ENCODE assay signal across 8 cellular contexts in the genomic region with DNA sequence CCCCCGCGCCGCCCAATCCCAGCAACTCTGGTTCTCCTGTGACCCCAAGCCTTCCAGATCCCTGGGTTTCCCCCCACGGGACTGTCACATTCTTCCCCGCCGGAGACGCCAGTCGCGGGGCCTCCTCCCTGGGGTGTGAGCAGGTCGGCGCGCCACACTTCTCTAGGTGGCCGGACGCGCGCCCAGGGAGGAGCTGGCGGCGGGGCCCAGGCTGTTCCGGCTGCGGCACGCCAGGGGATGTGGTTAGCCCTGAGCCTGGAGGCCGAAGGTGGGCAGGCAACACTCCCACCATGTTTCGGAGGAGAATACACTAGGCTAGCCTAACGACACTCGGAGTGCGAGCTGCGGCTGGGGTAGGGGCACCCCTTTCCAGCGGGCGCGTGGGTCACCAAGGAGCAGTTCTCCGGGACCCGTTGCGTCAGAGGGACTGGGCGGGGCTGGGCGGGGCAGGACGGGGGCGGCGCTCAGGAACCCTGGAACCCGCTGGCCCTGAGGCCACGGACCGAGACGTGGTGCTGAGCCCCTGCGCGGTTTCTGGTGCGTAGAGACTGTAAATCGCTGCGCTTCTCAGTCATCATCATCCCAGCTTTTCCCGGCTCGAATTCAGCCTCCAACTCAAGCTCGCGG. TPM values are rescaled to one million over a fixed set of nuclear protein-coding genes. Genes with fewer than 3 reads are reported as not detected.
DNase-seq lines count a peak whose midpoint lies in the region; ATAC-seq and TF ChIP-seq lines count a peak whose summit lies in the region.

A gene with protein sequence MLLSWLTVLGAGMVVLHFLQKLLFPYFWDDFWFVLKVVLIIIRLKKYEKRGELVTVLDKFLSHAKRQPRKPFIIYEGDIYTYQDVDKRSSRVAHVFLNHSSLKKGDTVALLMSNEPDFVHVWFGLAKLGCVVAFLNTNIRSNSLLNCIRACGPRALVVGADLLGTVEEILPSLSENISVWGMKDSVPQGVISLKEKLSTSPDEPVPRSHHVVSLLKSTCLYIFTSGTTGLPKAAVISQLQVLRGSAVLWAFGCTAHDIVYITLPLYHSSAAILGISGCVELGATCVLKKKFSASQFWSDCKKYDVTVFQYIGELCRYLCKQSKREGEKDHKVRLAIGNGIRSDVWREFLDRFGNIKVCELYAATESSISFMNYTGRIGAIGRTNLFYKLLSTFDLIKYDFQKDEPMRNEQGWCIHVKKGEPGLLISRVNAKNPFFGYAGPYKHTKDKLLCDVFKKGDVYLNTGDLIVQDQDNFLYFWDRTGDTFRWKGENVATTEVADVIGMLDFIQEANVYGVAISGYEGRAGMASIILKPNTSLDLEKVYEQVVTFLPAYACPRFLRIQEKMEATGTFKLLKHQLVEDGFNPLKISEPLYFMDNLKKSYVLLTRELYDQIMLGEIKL (plus strand): TSS at position 478 of the 627 bp plus-strand sequence. CDS start 650 bp downstream, outside the sequence.

- WGBS in heart left ventricle, 4 donors, result 0 to 2% (median 1%) methylated on average over 18 to 51 of the region's 51 CpGs

- H3K9me3 ChIP-seq in HEK293 (ENCODE audit: control insufficient read depth, insufficient read depth, low read depth, low read length), result no peaks in the 10 kb centered on the region
- H3K9me3 ChIP-seq in heart left ventricle, result peaks cover 0 to 12% (median 0%) of the 10 kb centered on the region in 12 donors

- DNase-seq in heart left ventricle, result peak; percentile 28 to 67 (median 54)
- DNase-seq in skeletal muscle cell (ENCODE audit: low read depth), result no peak
- DNase-seq in NCI-H2029 treated with DMSO at 0.1 percent for 48 hours (lab: John Stamatoyannopoulos, UW), result no peak
- no peak for DNase-seq in NCI-H1436 (lab: John Stamatoyannopoulos, UW)
- DNase-seq in T-cell, result no peak

- no peak within 1 kb of the TSS for H3K4me3 Mint-ChIP-seq in T-cell

- TF ChIP-seq POLR2A in heart left ventricle (IDR thresholded peaks at IDR 0.05), result no peak

- intact Hi-C loops in heart left ventricle (cut with DNase I), result loop anchor here in 3 of 10 donors (2.0 to 5.0 kb wide), 3 partner anchors 38 to 43 kb away; no protein-coding TSS in a partner anchor

- no peaks in the 10 kb centered on the region for H3K36me3 ChIP-seq in HEK293 (ENCODE audit: control insufficient read depth in 2 of 2, insufficient read depth in 1 of 2, low read length in 2 of 2)
- no peaks in the 10 kb centered on the region for H3K36me3 ChIP-seq in heart left ventricle

- no peaks in the 10 kb centered on the region for H3K36me3 Mint-ChIP-seq in T-cell

- CTCF ChIA-PET in HEK293 (lab: Yijun Ruan, JAX) (interaction anchor here (0.6 to 1.0 kb wide), 2 partner anchors 59 to 162 kb away, joined by 3 read pairs; no protein-coding TSS in a partner anchor), T-cell (lab: Charles Lee) (interaction anchor here in 1 of 2 donors (0.6 kb wide), 1 partner anchor 73 kb away, joined by 5 read pairs; no protein-coding TSS in a partner anchor)

- H3K27ac Mint-ChIP-seq in T-cell, result no peak within 1 kb of the TSS

- peaks cover 0 to 16% (median 0%) of the 10 kb centered on the region in 9 donors for H3K27me3 ChIP-seq in heart left ventricle

- TF ChIP-seq CTCF in HEK293 (tag by site-specific recombination; IDR thresholded peaks at IDR 0.05), result 0 out of 2 replicates have a peak, but pooled peaks have one; percentile 38
- no peak for TF ChIP-seq CTCF in VCaP (conservative IDR thresholded peaks at IDR 0.05)
- TF ChIP-seq CTCF in heart left ventricle (IDR thresholded peaks at IDR 0.05), result no peak

- POLR2A ChIA-PET in HEK293 (lab: Yijun Ruan, JAX) (interaction anchor here (0.8 to 1.5 kb wide), 2 partner anchors 130 to 131 kb away, joined by 3 read pairs; partner anchors contain the start of gene ISOC1), T-cell (lab: Charles Lee) (no interaction called here)

- H3K9me3 Mint-ChIP-seq in T-cell, result peaks cover 3 to 22% (median 18%) of the 10 kb centered on the region in 3 donors

- H3K4me1 ChIP-seq in HEK293 (ENCODE audit: control insufficient read depth, insufficient read depth, low read length) (no peaks in the 10 kb centered on the region), heart left ventricle (peaks cover 0 to 8% (median 0%) of the 10 kb centered on the region in 12 donors)

- peaks cover 0 to 3% (median 0%) of the 10 kb centered on the region in 3 donors for H3K4me1 Mint-ChIP-seq in T-cell

- H3K4me3 ChIP-seq in HEK293 (ENCODE audit: low read depth, low read length) (peak within 1 kb of the TSS; percentile 73), heart left ventricle (peak within 1 kb of the TSS; percentile 25 to 65 (median 58)), skeletal muscle cell (ENCODE audit: low read depth, low read length) (peak within 1 kb of the TSS; percentile 47)

- H3K27me3 Mint-ChIP-seq in T-cell, result peaks cover 23 to 27% of the 10 kb centered on the region in 2 donors

- H3K27ac ChIP-seq in HEK293 (ENCODE audit: extremely low read depth, low read depth, low read length) (peak within 1 kb of the TSS; percentile 49; the same call in 1 of the 2 replicates), VCaP (peak within 1 kb of the TSS; percentile 59; the same call in 1 of the 2 replicates), heart left ventricle (peak within 1 kb of the TSS; percentile 31 to 86 (median 74))

- ATAC-seq in heart left ventricle (peak; percentile 91 to 98 (median 97)), HG02938 (IDR thresholded peaks at IDR 0.05; ENCODE audit: unreplicated experiment) (no peak), T-cell (replicated peaks in 1 of 4) (no peak)

TF ChIP-seq in HEK293, 187 proteins besides CTCF, POLR2A, EP300 and RAD21 (continues in another document):
- no peak for TF ChIP-seq YY2 (tag by site-specific recombination; IDR thresholded peaks at IDR 0.05)
- no peak for TF ChIP-seq ZNF23 (tag by site-specific recombination; IDR thresholded peaks at IDR 0.05; ENCODE audit: borderline replicate concordance)
- no peak for TF ChIP-seq ZNF433 (tag by site-specific recombination; IDR thresholded peaks at IDR 0.05; ENCODE audit: low read depth)
- TF ChIP-seq ZNF544 (tag by site-specific recombination; IDR thresholded peaks at IDR 0.05), result no peak
- no peak for TF ChIP-seq ZSCAN18 (tag by site-specific recombination; IDR thresholded peaks at IDR 0.05)
- TF ChIP-seq ZBTB7A (tag by site-specific recombination; IDR thresholded peaks at IDR 0.05; ENCODE audit: low read depth), result no peak
- TF ChIP-seq, protein P1, sequence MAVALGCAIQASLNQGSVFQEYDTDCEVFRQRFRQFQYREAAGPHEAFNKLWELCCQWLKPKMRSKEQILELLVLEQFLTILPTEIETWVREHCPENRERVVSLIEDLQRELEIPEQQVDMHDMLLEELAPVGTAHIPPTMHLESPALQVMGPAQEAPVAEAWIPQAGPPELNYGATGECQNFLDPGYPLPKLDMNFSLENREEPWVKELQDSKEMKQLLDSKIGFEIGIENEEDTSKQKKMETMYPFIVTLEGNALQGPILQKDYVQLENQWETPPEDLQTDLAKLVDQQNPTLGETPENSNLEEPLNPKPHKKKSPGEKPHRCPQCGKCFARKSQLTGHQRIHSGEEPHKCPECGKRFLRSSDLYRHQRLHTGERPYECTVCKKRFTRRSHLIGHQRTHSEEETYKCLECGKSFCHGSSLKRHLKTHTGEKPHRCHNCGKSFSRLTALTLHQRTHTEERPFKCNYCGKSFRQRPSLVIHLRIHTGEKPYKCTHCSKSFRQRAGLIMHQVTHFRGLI (tag by site-specific recombination; IDR thresholded peaks at IDR 0.05), result 0 out of 2 replicates have a peak, but pooled peaks have one; percentile 20
- TF ChIP-seq, protein P2, sequence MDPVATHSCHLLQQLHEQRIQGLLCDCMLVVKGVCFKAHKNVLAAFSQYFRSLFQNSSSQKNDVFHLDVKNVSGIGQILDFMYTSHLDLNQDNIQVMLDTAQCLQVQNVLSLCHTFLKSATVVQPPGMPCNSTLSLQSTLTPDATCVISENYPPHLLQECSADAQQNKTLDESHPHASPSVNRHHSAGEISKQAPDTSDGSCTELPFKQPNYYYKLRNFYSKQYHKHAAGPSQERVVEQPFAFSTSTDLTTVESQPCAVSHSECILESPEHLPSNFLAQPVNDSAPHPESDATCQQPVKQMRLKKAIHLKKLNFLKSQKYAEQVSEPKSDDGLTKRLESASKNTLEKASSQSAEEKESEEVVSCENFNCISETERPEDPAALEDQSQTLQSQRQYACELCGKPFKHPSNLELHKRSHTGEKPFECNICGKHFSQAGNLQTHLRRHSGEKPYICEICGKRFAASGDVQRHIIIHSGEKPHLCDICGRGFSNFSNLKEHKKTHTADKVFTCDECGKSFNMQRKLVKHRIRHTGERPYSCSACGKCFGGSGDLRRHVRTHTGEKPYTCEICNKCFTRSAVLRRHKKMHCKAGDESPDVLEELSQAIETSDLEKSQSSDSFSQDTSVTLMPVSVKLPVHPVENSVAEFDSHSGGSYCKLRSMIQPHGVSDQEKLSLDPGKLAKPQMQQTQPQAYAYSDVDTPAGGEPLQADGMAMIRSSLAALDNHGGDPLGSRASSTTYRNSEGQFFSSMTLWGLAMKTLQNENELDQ (tag by site-specific recombination; IDR thresholded peaks at IDR 0.05; ENCODE audit: low read depth), result no peak
- no peak for TF ChIP-seq ZNF404 (tag by site-specific recombination; IDR thresholded peaks at IDR 0.05)
- no peak for TF ChIP-seq ZNF513 (tag by site-specific recombination; IDR thresholded peaks at IDR 0.05)

RNA-seq across cellular contexts. Expression of the gene that starts here (rescaled TPM):
- total RNA-seq in heart left ventricle (10 to 100 TPM in 8 of 9 donors, 1 to 10 TPM in 1; 9.0 to 95.1 (median 31.5) TPM), T-cell (under 1 TPM in 1 of 5 donors, not detected in 4; 0.13 TPM)
- polyA plus RNA-seq in heart left ventricle, result 10 to 100 TPM; 21.4 to 23.1 TPM

Comparison
In these comparisons a context has a peak if more than half of its experiments do, and no peak if none do; other contexts are left out.
1. RNA of the gene that starts here (total RNA-seq): 9.0 to 95.1 TPM in heart left ventricle; 0.13 TPM in T-cell; every median in the first group is over 4 times any median in the second.
2. ATAC-seq: peak in heart left ventricle (4 of 4); none in HG02938 (single experiment) and T-cell (0 of 4).
3. DNase-seq: peak in heart left ventricle (5 of 5); none in skeletal muscle cell (single experiment), NCI-H2029 treated with DMSO at 0.1 percent for 48 hours (single experiment), NCI-H1436 (single experiment) and T-cell (0 of 34).
4. Peak in every context shown above with its lines, with median percentiles within 50 percentile points of each other: H3K27ac ChIP-seq and H3K4me3 ChIP-seq.